Comparison of ENCODE assay signal across 11 cellular contexts in genomic region chr20:44734938-44735337, GRCh38. TPM values are rescaled to one million over a fixed set of nuclear protein-coding genes. Genes with fewer than 3 reads are reported as not detected.
DNase-seq lines count a peak whose midpoint lies in the region; ATAC-seq, FAIRE-seq and TF ChIP-seq lines count a peak whose summit lies in the region.
"Had no signal": no experiment of that assay in that cellular context is flagged by ENCODE, and none has a peak within 500 bp of the region (broad histone marks: within the 10 kb centered on the region; RNA-seq: fewer than 3 reads in every experiment).

No MANE protein-coding gene starts in this region.

- H3K9me3 ChIP-seq in lower lobe of right lung (no peaks in the 10 kb centered on the region), kidney (ENCODE audit: control insufficient read depth in 1 of 2, low read length in 2 of 2) (peaks cover 0 to 8% of the 10 kb centered on the region in 2 donors)

- FAIRE-seq in kidney (lab: Jason Lieb, UNC) = no peak

- peaks cover 75% of the 10 kb centered on the region for H3K4me1 Mint-ChIP-seq in chondrocyte (ENCODE audit: low read depth)

- intact Hi-C loops in lower lobe of right lung (cut with DNase I) = loop anchor here (5.0 kb wide), 1 partner anchor 48 kb away; no protein-coding TSS in a partner anchor
- intact Hi-C loops in kidney (cut with DNase I) = loop anchor here (5.0 kb wide), 1 partner anchor 48 kb away; no protein-coding TSS in a partner anchor

- H3K4me1 ChIP-seq in KMS-11 (ENCODE audit: low read depth, poor library complexity, severe bottlenecking) (peaks cover 20% of the 10 kb centered on the region), lower lobe of right lung (no peaks in the 10 kb centered on the region), kidney (ENCODE audit: control insufficient read depth in 1 of 2, insufficient read depth in 1 of 2, low read depth in 1 of 2, low read length in 2 of 2) (no peaks in the 10 kb centered on the region)

- no peak overlapping the region for H3K4me2 ChIP-seq in KMS-11

- no peaks in the 10 kb centered on the region for H3K79me2 ChIP-seq in KMS-11 (ENCODE audit: insufficient read depth, low read depth)

- peak overlapping the region; percentile 25 for H3K4me3 Mint-ChIP-seq in chondrocyte (ENCODE audit: unreplicated experiment)
- H3K4me3 Mint-ChIP-seq: activated naive CD8-positive, alpha-beta T cell had no signal

- H3K27ac Mint-ChIP-seq in chondrocyte (ENCODE audit: unreplicated experiment) = peak overlapping the region; percentile 90
- H3K27ac Mint-ChIP-seq: activated naive CD8-positive, alpha-beta T cell had no signal

- TF ChIP-seq CTCF in KMS-11 (conservative IDR thresholded peaks at IDR 0.05; ENCODE audit: low read depth, low read length) (peak; percentile 10; the same call in 1 of the 2 replicates), chondrocyte (IDR thresholded peaks at IDR 0.05) (peak; percentile 73), lower lobe of right lung (IDR thresholded peaks at IDR 0.05) (peak; percentile 21), kidney (IDR thresholded peaks at IDR 0.05; ENCODE audit: borderline replicate concordance, extremely low read depth, insufficient read depth) (no peak)

- no peak overlapping the region for H3K4me3 ChIP-seq in KMS-11 (IDR thresholded peaks at IDR 0.05; ENCODE audit: insufficient read depth, low read depth, low read length)
- no peak overlapping the region for H3K4me3 ChIP-seq in lower lobe of right lung
- H3K4me3 ChIP-seq in kidney (ENCODE audit: low read length in 2 of 2) = no peak overlapping the region

- DNase-seq in AG20443 (ENCODE audit: low spot score) (peak; percentile 78), chondrocyte (ENCODE audit: low spot score) (no peak), lower lobe of right lung (no peak), kidney (no peak)
- DNase-seq: activated CD4-positive, CD25-positive, alpha-beta regulatory T cell treated with anti-CD3 and anti-CD28 coated beads, Interleukin-2, amount 50 U/mL, for 72 hours; occipital lobe had no signal

- H3K27ac ChIP-seq in KMS-11 (no peak overlapping the region), lower lobe of right lung (no peak overlapping the region), kidney (ENCODE audit: low read depth in 2 of 2, low read length in 2 of 2) (no peak overlapping the region)

- H3K27me3 ChIP-seq in KMS-11 (ENCODE audit: insufficient read depth, low read depth) (peaks cover 7% of the 10 kb centered on the region; the same call in 1 of the 2 replicates), lower lobe of right lung (ENCODE audit: low read depth) (no peaks in the 10 kb centered on the region)

- no peaks in the 10 kb centered on the region for H3K27me3 Mint-ChIP-seq in chondrocyte (ENCODE audit: low read depth)
- H3K27me3 Mint-ChIP-seq: activated naive CD8-positive, alpha-beta T cell had no signal

- no peak overlapping the region for H2AFZ ChIP-seq in KMS-11 (ENCODE audit: low read depth)

- ATAC-seq in lower lobe of right lung (peak; percentile 13 to 60), GM19463 (IDR thresholded peaks at IDR 0.05; ENCODE audit: unreplicated experiment) (no peak), HG02623 (IDR thresholded peaks at IDR 0.05; ENCODE audit: unreplicated experiment) (no peak), GM21737 (IDR thresholded peaks at IDR 0.05; ENCODE audit: unreplicated experiment) (no peak)

- H3K36me3 ChIP-seq in KMS-11 (ENCODE audit: insufficient read depth) (no peaks in the 10 kb centered on the region), lower lobe of right lung (no peaks in the 10 kb centered on the region), kidney (ENCODE audit: control insufficient read depth in 1 of 2, insufficient read depth in 2 of 2, low read length in 2 of 2) (no peaks in the 10 kb centered on the region)

- H3K36me3 Mint-ChIP-seq in chondrocyte (ENCODE audit: low read depth) = peaks cover 1% of the 10 kb centered on the region
- H3K36me3 Mint-ChIP-seq: activated naive CD8-positive, alpha-beta T cell had no signal

- H3K9ac ChIP-seq in KMS-11 = no peak overlapping the region
- no peak overlapping the region for H3K9ac ChIP-seq in kidney (ENCODE audit: low read length in 2 of 2)

- H4K20me1 ChIP-seq in KMS-11 (ENCODE audit: insufficient read depth) = no peaks in the 10 kb centered on the region

- peaks cover 6% of the 10 kb centered on the region for H3K9me3 Mint-ChIP-seq in chondrocyte (ENCODE audit: low read depth)

RNA-seq across cellular contexts. Expression of gene KCNK15, which starts 10.7 kb away (rescaled TPM):
- total RNA-seq in chondrocyte (0.59 to 1.6 TPM (median 0.77 TPM) in 3 replicates), lower lobe of right lung (0.89 TPM), kidney (11.7 TPM)
- polyA plus RNA-seq in kidney (ENCODE audit: insufficient read depth, low read depth, low replicate concordance) = 0.62 TPM
- total RNA-seq: occipital lobe had no signal

RNA-seq across cellular contexts. Expression of gene CCN5, which starts 19.8 kb away (rescaled TPM):
- total RNA-seq in chondrocyte = 1.6 to 1.7 TPM (median 1.7 TPM) in 3 replicates
- 42.3 TPM for total RNA-seq in lower lobe of right lung
- 3.1 TPM for total RNA-seq in kidney
- polyA plus RNA-seq in kidney (ENCODE audit: insufficient read depth, low read depth, low replicate concordance) = 0.41 TPM
- total RNA-seq: occipital lobe had no signal

Comparison
In these comparisons a context has a peak if more than half of its experiments do, and no peak if none do; other contexts are left out.
1. ATAC-seq: peak in lower lobe of right lung (2 of 2); none in GM19463 (single experiment), HG02623 (single experiment) and GM21737 (single experiment).
2. RNA of gene CCN5, which starts 19.8 kb away (total RNA-seq): 42.3 TPM in lower lobe of right lung (single experiment); 3.1 TPM in kidney (single experiment) and 1.6 to 1.7 TPM in chondrocyte; every median in the first group is over 10 times any median in the second.